ENCODE assay signal across 9 cellular contexts in genomic region chr3:15331072-15331605, GRCh38. TPM values are rescaled to one million over a fixed set of nuclear protein-coding genes. Genes with fewer than 3 reads are reported as not detected.
DNase-seq lines count a peak whose midpoint lies in the region; TF ChIP-seq lines count a peak whose summit lies in the region.
"Had no signal": no experiment of that assay in that cellular context is flagged by ENCODE, and none has a peak within 500 bp of the region (broad histone marks: within the 10 kb centered on the region; RNA-seq: fewer than 3 reads in every experiment).

No MANE protein-coding gene starts in this region.

- no peak for TF ChIP-seq EP300 in neural cell (conservative IDR thresholded peaks at IDR 0.05; ENCODE audit: poor library complexity, severe bottlenecking)

- H4K20me1 ChIP-seq in BLaER1, result peaks cover 24% of the 10 kb centered on the region; the same call in 1 of the 2 replicates
- no peaks in the 10 kb centered on the region for H4K20me1 ChIP-seq in neural cell (ENCODE audit: insufficient read depth)

- H3K9ac ChIP-seq in BLaER1 (no peak overlapping the region), neural cell (ENCODE audit: low read length) (peak overlapping the region; percentile 93)

- H3K36me3 ChIP-seq in BLaER1 (no peaks in the 10 kb centered on the region), ectodermal cell (ENCODE audit: control insufficient read depth, insufficient read depth, low read length) (no peaks in the 10 kb centered on the region), neural cell (ENCODE audit: insufficient read depth, low read length) (peaks cover 3% of the 10 kb centered on the region)

- H3K27me3 ChIP-seq in BLaER1 (peaks cover 56% of the 10 kb centered on the region), ectodermal cell (ENCODE audit: control insufficient read depth, insufficient read depth, low read length, poor library complexity, severe bottlenecking) (peaks cover 29% of the 10 kb centered on the region), neural cell (ENCODE audit: insufficient read depth, low read depth, low read length) (peaks cover 12% of the 10 kb centered on the region)

- H3K27ac ChIP-seq in BLaER1 (no peak overlapping the region), ectodermal cell (ENCODE audit: insufficient read depth, low read depth, low read length, poor library complexity, severe bottlenecking) (no peak overlapping the region), neural cell (ENCODE audit: low read length) (peak overlapping the region; percentile 90)

- H3K4me1 ChIP-seq in BLaER1 (peaks cover 26% of the 10 kb centered on the region), ectodermal cell (ENCODE audit: control insufficient read depth, insufficient read depth, low read length) (peaks cover 18% of the 10 kb centered on the region)

- WGBS in ectodermal cell, 2 experiments, result 24 to 25% methylated on average over 6 of the region's 6 CpGs

- peak overlapping the region; percentile 99 for H3K4me2 ChIP-seq in BLaER1
- H3K4me2 ChIP-seq in neural cell (ENCODE audit: low read length), result peak overlapping the region; percentile 88

- no peak for TF ChIP-seq CTCF in neural cell (IDR thresholded peaks at IDR 0.05; ENCODE audit: poor library complexity, severe bottlenecking)

- TF ChIP-seq RAD21 in neural cell (conservative IDR thresholded peaks at IDR 0.05), result no peak

- DNase-seq in NCI-H146 (lab: John Stamatoyannopoulos, UW), result peak; percentile 30
- no peak for DNase-seq in NCI-H345 (lab: John Stamatoyannopoulos, UW)
- no peak for DNase-seq in AML-193 (lab: John Stamatoyannopoulos, UW)
- no peak for DNase-seq in amniotic stem cell (lab: John Stamatoyannopoulos, UW)
- no peak for DNase-seq in ecto neural progenitor cell (ENCODE audit: low spot score)
- DNase-seq: SW 1271 had no signal

- H3K4me3 ChIP-seq in BLaER1 (peak overlapping the region; percentile 78), ectodermal cell (ENCODE audit: insufficient read depth, low read depth, low read length) (peak overlapping the region; percentile 74), neural cell (ENCODE audit: low read length) (peak overlapping the region; percentile 83)

- H3K9me3 ChIP-seq in BLaER1 (no peaks in the 10 kb centered on the region), ectodermal cell (ENCODE audit: control insufficient read depth, low read length) (no peaks in the 10 kb centered on the region), neural cell (ENCODE audit: low read length) (no peaks in the 10 kb centered on the region)

- H2AFZ ChIP-seq in neural cell (ENCODE audit: low read depth, low read length), result no peak overlapping the region

- no peaks in the 10 kb centered on the region for H3F3A ChIP-seq in neural cell (ENCODE audit: insufficient read depth, low read length, poor library complexity, severe bottlenecking)

- no peaks in the 10 kb centered on the region for H3K9me2 ChIP-seq in neural cell (ENCODE audit: insufficient read depth, low read length)

- H3K79me2 ChIP-seq in neural cell (replicated peaks; ENCODE audit: insufficient read depth, low read length), result peaks cover 23% of the 10 kb centered on the region

TF ChIP-seq in neural cell, 6 proteins besides CTCF, POLR2A, EP300 and RAD21:
- TF ChIP-seq MXI1 (conservative IDR thresholded peaks at IDR 0.05; ENCODE audit: poor library complexity, severe bottlenecking), result no peak
- TF ChIP-seq TAF1 (IDR thresholded peaks at IDR 0.05; ENCODE audit: low read depth), result no peak
- no peak for TF ChIP-seq POLR2AphosphoS5 (IDR thresholded peaks at IDR 0.05)
- no peak for TF ChIP-seq SMC3 (conservative IDR thresholded peaks at IDR 0.05; ENCODE audit: poor library complexity)
- TF ChIP-seq EZH2 (IDR thresholded peaks at IDR 0.05; ENCODE audit: borderline replicate concordance, insufficient read depth, low read length, poor library complexity, severe bottlenecking), result no peak
- no peak for TF ChIP-seq REST (IDR thresholded peaks at IDR 0.05; ENCODE audit: borderline replicate concordance)

RNA-seq across cellular contexts. Expression of gene SH3BP5, which starts 1.2 kb away (rescaled TPM):
- polyA plus RNA-seq in ectodermal cell (2013, experiment 1 of 4), result 15.5 TPM
- 16.2 TPM for polyA plus RNA-seq in ectodermal cell (2013, experiment 2 of 4)
- 10.4 TPM for polyA plus RNA-seq in ectodermal cell (2013, experiment 3 of 4)
- polyA plus RNA-seq in ectodermal cell (2013, experiment 4 of 4), result 14.6 TPM
- 166 TPM in 2 replicates for polyA plus RNA-seq in neural cell
- polyA minus RNA-seq in neural cell, result 121 and 123 TPM in 2 replicates
